In genomic region chrX:100424012-100424411, GRCh38 we compare ENCODE assay signal across 15 cellular contexts. TPM values are rescaled to one million over a fixed set of nuclear protein-coding genes. Genes with fewer than 3 reads are reported as not detected.
DNase-seq lines count a peak whose midpoint lies in the region; ATAC-seq and TF ChIP-seq lines count a peak whose summit lies in the region.
"Had no signal": no experiment of that assay in that cellular context is flagged by ENCODE, and none has a peak within 500 bp of the region (broad histone marks: within the 10 kb centered on the region; RNA-seq: fewer than 3 reads in every experiment).

No MANE protein-coding gene starts in this region.

- H3K4me2 ChIP-seq in mammary epithelial cell (ENCODE audit: insufficient read depth, low read depth, low read length), result no peak overlapping the region
- H3K4me2 ChIP-seq in mesendoderm (ENCODE audit: low read length), result no peak overlapping the region
- H3K4me2 ChIP-seq: KMS-11 had no signal

- CTCF ChIA-PET in mammary epithelial cell (lab: Charles Lee; ENCODE audit: low non-redundant PET), result no interaction called here

- H3K4me3 Mint-ChIP-seq in stimulated activated naive CD8-positive, alpha-beta T cell treated with anti-CD3 and anti-CD28 coated beads, Interleukin-15, amount 100 ng/mL, for 72 hours, result no peak overlapping the region
- no peak overlapping the region for H3K4me3 Mint-ChIP-seq in stimulated activated naive B cell treated with anti-CD40 and anti-IgM and Interleukin-4, amounts not matched to agents 10 μg/mL and 1 μg/mL and 100 μg/mL, for 72 hours
- H3K4me3 Mint-ChIP-seq: activated CD4-positive, alpha-beta T cell treated with anti-CD3 and anti-CD28 coated beads, Interleukin-2, amount 10 ng/mL, durations not matched to agents 7 days and 5 days; CD8-positive, alpha-beta T cell; T-helper 1 cell treated with Interleukin-12 subunit alpha and Interleukin-12 subunit beta and Interleukin-4 antibody, amounts not matched to agents 30 μg/mL and 1 μg/mL, for 36 hours had no signal

- no peaks in the 10 kb centered on the region for H3K9me3 ChIP-seq in mammary epithelial cell (replicated peaks; ENCODE audit: insufficient read depth, low read length)
- H3K9me3 ChIP-seq in stomach, result peaks cover 0 to 7% (median 0%) of the 10 kb centered on the region in 4 donors
- H3K9me3 ChIP-seq: thoracic aorta had no signal

- no peak overlapping the region for H2BK120ac ChIP-seq in mesendoderm (ENCODE audit: low read depth, low read length)

- H2BK5ac ChIP-seq in mesendoderm (ENCODE audit: low read length), result no peak overlapping the region

- H3K27ac Mint-ChIP-seq in stimulated activated naive CD8-positive, alpha-beta T cell treated with anti-CD3 and anti-CD28 coated beads, Interleukin-15, amount 100 ng/mL, for 72 hours, result no peak overlapping the region
- H3K27ac Mint-ChIP-seq in stimulated activated naive B cell treated with anti-CD40 and anti-IgM and Interleukin-4, amounts not matched to agents 10 μg/mL and 1 μg/mL and 100 μg/mL, for 72 hours, result no peak overlapping the region
- H3K27ac Mint-ChIP-seq: activated CD4-positive, alpha-beta T cell treated with anti-CD3 and anti-CD28 coated beads, Interleukin-2, amount 10 ng/mL, durations not matched to agents 7 days and 5 days; CD8-positive, alpha-beta T cell; T-helper 1 cell treated with Interleukin-12 subunit alpha and Interleukin-12 subunit beta and Interleukin-4 antibody, amounts not matched to agents 30 μg/mL and 1 μg/mL, for 36 hours had no signal

- 37% methylated on average over 4 of the region's 4 CpGs for WGBS in mammary epithelial cell (ENCODE audit: low coverage, missing lambda C conversion rate)
- no CpG with 5 or more reads among the region's 4 CpGs for WGBS in mesendoderm (ENCODE audit: extremely low coverage, insufficient coverage, low lambda C conversion rate)
- 40 to 71% (median 60%) methylated on average over 4 of the region's 4 CpGs for WGBS in stomach, 5 donors

- intact Hi-C loops in mammary epithelial cell (cut with micrococcal nuclease), result no loop called here
- intact Hi-C loops in stomach (cut with DNase I; ENCODE audit: low total_unique reads), result no loop called here

- TF ChIP-seq CTCF in GM06990 (IDR thresholded peaks at IDR 0.05; ENCODE audit: insufficient read depth, low read length, poor library complexity, severe bottlenecking) (peak; percentile 22), LNCaP clone FGC (IDR thresholded peaks at IDR 0.05; ENCODE audit: control insufficient read depth, extremely low read depth, insufficient read depth) (peak; percentile 46), mammary epithelial cell (conservative IDR thresholded peaks at IDR 0.05 in 1 of 2, IDR thresholded peaks at IDR 0.05 in 1 of 2; ENCODE audit: extremely low read depth in 1 of 2, insufficient read depth in 1 of 2, low read depth in 1 of 2, low read length in 2 of 2) (peak; percentile 17 to 33), stomach (IDR thresholded peaks at IDR 0.05) (no peak)

- no peaks in the 10 kb centered on the region for H3K79me1 ChIP-seq in mesendoderm (ENCODE audit: low read length)

- no peak overlapping the region for H2AFZ ChIP-seq in mammary epithelial cell (ENCODE audit: low read depth, low read length)

- no peak overlapping the region for H3K4me3 ChIP-seq in GM06990 (replicated peaks; ENCODE audit: low read depth, low read length)
- no peak overlapping the region for H3K4me3 ChIP-seq in LNCaP clone FGC (ENCODE audit: low read depth, low read length)
- no peak overlapping the region for H3K4me3 ChIP-seq in mammary epithelial cell (replicated peaks in 1 of 3; ENCODE audit: insufficient read depth in 1 of 3, low read depth in 2 of 3, low read length in 3 of 3)
- H3K4me3 ChIP-seq in mesendoderm (ENCODE audit: low read length), result no peak overlapping the region
- no peak overlapping the region for H3K4me3 ChIP-seq in stomach
- H3K4me3 ChIP-seq: thoracic aorta had no signal

- H3K4me1 Mint-ChIP-seq in stimulated activated naive CD8-positive, alpha-beta T cell treated with anti-CD3 and anti-CD28 coated beads, Interleukin-15, amount 100 ng/mL, for 72 hours, result no peaks in the 10 kb centered on the region
- H3K4me1 Mint-ChIP-seq in stimulated activated naive B cell treated with anti-CD40 and anti-IgM and Interleukin-4, amounts not matched to agents 10 μg/mL and 1 μg/mL and 100 μg/mL, for 72 hours, result no peaks in the 10 kb centered on the region
- H3K4me1 Mint-ChIP-seq: activated CD4-positive, alpha-beta T cell treated with anti-CD3 and anti-CD28 coated beads, Interleukin-2, amount 10 ng/mL, durations not matched to agents 7 days and 5 days had no signal

- no peak overlapping the region for H4K8ac ChIP-seq in mesendoderm (ENCODE audit: low read depth, low read length)

- H3K23ac ChIP-seq in mesendoderm (ENCODE audit: low read length), result no peak overlapping the region

- no peak for ATAC-seq in stimulated activated naive CD8-positive, alpha-beta T cell treated with anti-CD3 and anti-CD28 coated beads, Interleukin-15, amount 100 ng/mL, for 72 hours
- ATAC-seq in stimulated activated naive B cell treated with anti-CD40 and anti-IgM and Interleukin-4, amounts not matched to agents 10 μg/mL and 1 μg/mL and 100 μg/mL, for 72 hours (replicated peaks), result no peak
- ATAC-seq: CD8-positive, alpha-beta T cell had no signal

- H4K5ac ChIP-seq in mesendoderm (ENCODE audit: low read length), result no peak overlapping the region

- no peak overlapping the region for H3K18ac ChIP-seq in mesendoderm (ENCODE audit: low read length)

- no peak overlapping the region for H2BK15ac ChIP-seq in mesendoderm (replicated peaks; ENCODE audit: low read depth)

- no peak for TF ChIP-seq EP300 in stomach (IDR thresholded peaks at IDR 0.05)

- BruUV-seq in mammary epithelial cell (replicated peaks; lab: Mats Ljungman, UMichigan), result no TSS peak

- no peaks in the 10 kb centered on the region for H3K36me3 ChIP-seq in GM06990 (ENCODE audit: control insufficient read depth, insufficient read depth, low read length)
- H3K36me3 ChIP-seq in mammary epithelial cell (ENCODE audit: insufficient read depth, low read length), result no peaks in the 10 kb centered on the region
- no peaks in the 10 kb centered on the region for H3K36me3 ChIP-seq in mesendoderm (ENCODE audit: control insufficient read depth, insufficient read depth, low read length)
- H3K36me3 ChIP-seq in stomach, result no peaks in the 10 kb centered on the region
- H3K36me3 ChIP-seq: thoracic aorta had no signal

- dilution Hi-C loops in mammary epithelial cell (cut with HindIII; ENCODE audit: low sequenced_read_pairs), result no loop called here

- H3K4me1 ChIP-seq in mammary epithelial cell (ENCODE audit: insufficient read depth, low read length), result no peaks in the 10 kb centered on the region
- no peaks in the 10 kb centered on the region for H3K4me1 ChIP-seq in mesendoderm (ENCODE audit: control insufficient read depth, low read depth, low read length)
- H3K4me1 ChIP-seq in stomach, result no peaks in the 10 kb centered on the region

- H2AK5ac ChIP-seq in mesendoderm (ENCODE audit: low read length), result no peak overlapping the region

- H3K27me3 ChIP-seq in GM06990 (replicated peaks; ENCODE audit: control insufficient read depth, insufficient read depth, low read length) (no peaks in the 10 kb centered on the region; the same call in none of the 2 replicates), mammary epithelial cell (ENCODE audit: insufficient read depth, low read length) (no peaks in the 10 kb centered on the region), mesendoderm (ENCODE audit: insufficient read depth, low read length, poor library complexity) (no peaks in the 10 kb centered on the region), stomach (peaks cover 0 to 5% (median 0%) of the 10 kb centered on the region in 3 donors)

- DNase-seq in GM06990 (ENCODE audit: extremely low read depth, insufficient read length) (no peak), LNCaP clone FGC (ENCODE audit: low read depth) (no peak), mammary epithelial cell (no peak), mesendoderm (peak; percentile 56), stomach (no peak), T1000 (lab: John Stamatoyannopoulos, UW) (no peak)
- no peak for DNase-seq in stimulated activated naive CD8-positive, alpha-beta T cell treated with anti-CD3 and anti-CD28 coated beads, Interleukin-15, amount 100 ng/mL, for 72 hours
- DNase-seq in stimulated activated naive B cell treated with anti-CD40 and anti-IgM and Interleukin-4, amounts not matched to agents 10 μg/mL and 1 μg/mL and 100 μg/mL, for 72 hours, result no peak
- DNase-seq: activated CD4-positive, alpha-beta T cell treated with anti-CD3 and anti-CD28 coated beads, Interleukin-2, amount 10 ng/mL, durations not matched to agents 7 days and 5 days; CD8-positive, alpha-beta T cell; mesenchymal stem cell had no signal

- no peak for TF ChIP-seq POLR2A in stomach (IDR thresholded peaks at IDR 0.05)

- no peaks in the 10 kb centered on the region for H3K27me3 Mint-ChIP-seq in stimulated activated naive CD8-positive, alpha-beta T cell treated with anti-CD3 and anti-CD28 coated beads, Interleukin-15, amount 100 ng/mL, for 72 hours
- H3K27me3 Mint-ChIP-seq in stimulated activated naive B cell treated with anti-CD40 and anti-IgM and Interleukin-4, amounts not matched to agents 10 μg/mL and 1 μg/mL and 100 μg/mL, for 72 hours, result no peaks in the 10 kb centered on the region
- H3K27me3 Mint-ChIP-seq: activated CD4-positive, alpha-beta T cell treated with anti-CD3 and anti-CD28 coated beads, Interleukin-2, amount 10 ng/mL, durations not matched to agents 7 days and 5 days had no signal

- no peak overlapping the region for H3K4ac ChIP-seq in mesendoderm (ENCODE audit: low read depth, low read length)

- H3K9ac ChIP-seq in mammary epithelial cell (ENCODE audit: insufficient read depth, low read length) (no peak overlapping the region), mesendoderm (ENCODE audit: low read length) (no peak overlapping the region)
- H3K9ac ChIP-seq: KMS-11 had no signal

- H3K79me2 ChIP-seq in mammary epithelial cell (ENCODE audit: insufficient read depth, low read length), result no peaks in the 10 kb centered on the region
- H3K79me2 ChIP-seq in mesendoderm (ENCODE audit: control insufficient read depth, insufficient read depth, low read length), result no peaks in the 10 kb centered on the region

- H3K27ac ChIP-seq in mammary epithelial cell (ENCODE audit: insufficient read depth, low read depth, low read length) (no peak overlapping the region), mesendoderm (ENCODE audit: low read depth, low read length) (no peak overlapping the region), stomach (no peak overlapping the region)
- H3K27ac ChIP-seq: epithelial cell of prostate, KMS-11, thoracic aorta had no signal

- no peaks in the 10 kb centered on the region for H3K9me3 Mint-ChIP-seq in stimulated activated naive CD8-positive, alpha-beta T cell treated with anti-CD3 and anti-CD28 coated beads, Interleukin-15, amount 100 ng/mL, for 72 hours
- no peaks in the 10 kb centered on the region for H3K9me3 Mint-ChIP-seq in stimulated activated naive B cell treated with anti-CD40 and anti-IgM and Interleukin-4, amounts not matched to agents 10 μg/mL and 1 μg/mL and 100 μg/mL, for 72 hours
- H3K9me3 Mint-ChIP-seq: activated CD4-positive, alpha-beta T cell treated with anti-CD3 and anti-CD28 coated beads, Interleukin-2, amount 10 ng/mL, durations not matched to agents 7 days and 5 days; CD8-positive, alpha-beta T cell; T-helper 1 cell treated with Interleukin-12 subunit alpha and Interleukin-12 subunit beta and Interleukin-4 antibody, amounts not matched to agents 30 μg/mL and 1 μg/mL, for 36 hours had no signal

- no peak overlapping the region for H3K56ac ChIP-seq in mesendoderm (ENCODE audit: low read length)

- H3K36me3 Mint-ChIP-seq in stimulated activated naive B cell treated with anti-CD40 and anti-IgM and Interleukin-4, amounts not matched to agents 10 μg/mL and 1 μg/mL and 100 μg/mL, for 72 hours, result no peaks in the 10 kb centered on the region
- H3K36me3 Mint-ChIP-seq: CD8-positive, alpha-beta T cell had no signal

- in situ Hi-C loops in mammary epithelial cell (cut with MboI; ENCODE audit: low sequenced_read_pairs in 2 of 2), result no loop called here

- H4K20me1 ChIP-seq in mammary epithelial cell (ENCODE audit: insufficient read depth, low read length), result no peaks in the 10 kb centered on the region

RNA-seq across cellular contexts. Expression of gene PCDH19, which starts 13.9 kb away (rescaled TPM):
- under 1 TPM; 0.33 to 0.61 TPM for total RNA-seq in mammary epithelial cell
- polyA plus RNA-seq in mammary epithelial cell, result 0.02 TPM
- not detected for polyA minus RNA-seq in mammary epithelial cell
- 0.35 TPM for polyA plus RNA-seq in mesendoderm (2013, experiment 1 of 2)
- 0.60 TPM for polyA plus RNA-seq in mesendoderm (2013, experiment 2 of 2)
- total RNA-seq in stomach, result 1 to 10 TPM in 1 of 5 donors, under 1 TPM in 3, not detected in 1; under 0.01 to 1.3 (median 0.58) TPM
- polyA plus RNA-seq in stomach, result under 1 TPM in 2 of 3 donors, not detected in 1; 0.10 to 0.15 TPM
- total RNA-seq: activated CD4-positive, alpha-beta T cell treated with anti-CD3 and anti-CD28 coated beads, Interleukin-2, amount 10 ng/mL, durations not matched to agents 7 days and 5 days; CD8-positive, alpha-beta T cell had no signal

Comparison
In these comparisons a context has a peak if more than half of its experiments do, and no peak if none do; other contexts are left out.
1. CTCF ChIP-seq: peak in GM06990 (single experiment), LNCaP clone FGC (single experiment) and mammary epithelial cell (2 of 2); none in stomach (0 of 7).